Comparison of ENCODE assay signal across 18 cellular contexts in the genomic region with DNA sequence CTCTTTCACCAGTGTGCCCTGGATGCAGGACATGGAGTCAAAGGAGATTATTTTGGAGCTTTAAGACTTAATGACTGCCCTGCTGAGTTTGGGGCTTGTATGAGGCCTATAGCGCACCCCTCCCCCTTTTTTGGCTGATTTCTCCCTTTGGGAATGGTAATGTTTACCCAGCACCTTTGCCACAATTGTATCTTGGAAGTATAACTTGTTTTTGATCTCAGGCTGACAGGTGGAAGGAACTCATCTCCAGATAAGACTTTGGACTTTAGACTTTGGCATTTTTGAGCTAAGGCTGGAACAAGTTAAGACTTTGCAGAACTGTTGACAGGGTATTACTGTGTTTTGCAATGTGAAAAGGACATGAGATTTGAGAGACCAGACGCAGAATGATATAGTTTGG.
"Had no signal": no experiment of that assay in that cellular context is flagged by ENCODE, and none has a peak within 500 bp of the region (broad histone marks: within the 10 kb centered on the region; RNA-seq: fewer than 3 reads in every experiment).

No MANE protein-coding gene starts in this region.

- H3K36me3 ChIP-seq: right lobe of liver had no signal

- H3K4me1 ChIP-seq: heart left ventricle, psoas muscle, spleen, tibial nerve had no signal

- DNase-seq: cerebellar nuclear complex; dermis blood vessel endothelial cell; foreskin melanocyte; heart left ventricle; islet precursor cell; left cardiac atrium; naive B cell; occipital lobe; psoas muscle; retina; right lobe of liver; spleen; stimulated activated CD4-positive, alpha-beta T cell treated with anti-CD3 and anti-CD28 coated beads, Interleukin-15, amount 100 ng/mL, for 24 hours; stimulated activated CD4-positive, alpha-beta T cell treated with anti-CD3 and anti-CD28 coated beads, Interleukin-1b, Interleukin-23, amount 100 ng/mL, for 48 hours; stimulated activated CD4-positive, alpha-beta T cell treated with anti-CD3 and anti-CD28 coated beads, Interleukin-4, amount 100 ng/mL, for 24 hours had no signal

- ATAC-seq: heart left ventricle; left cardiac atrium; psoas muscle; stimulated activated memory B cell treated with anti-CD40 and anti-IgM and Interleukin-4, amounts not matched to agents 10 μg/mL and 1 μg/mL and 100 μg/mL, for 72 hours had no signal

- H3K27ac ChIP-seq: heart left ventricle, psoas muscle, right lobe of liver, spleen, tibial nerve had no signal

- H3K4me3 ChIP-seq: heart left ventricle, psoas muscle, right lobe of liver, spleen, tibial nerve had no signal

- FAIRE-seq: colon had no signal

- H3K27me3 ChIP-seq: heart left ventricle, right lobe of liver, spleen, tibial nerve had no signal

- H3K9me3 ChIP-seq: psoas muscle, right lobe of liver had no signal
